In genomic region chr3:57998366-57999283, GRCh38 we compare ENCODE assay signal across 8 cellular contexts. TPM values are rescaled to one million over a fixed set of nuclear protein-coding genes. Genes with fewer than 3 reads are reported as not detected.
DNase-seq lines count a peak whose midpoint lies in the region; ATAC-seq, FAIRE-seq and TF ChIP-seq lines count a peak whose summit lies in the region.

No MANE protein-coding gene starts in this region.

- intact Hi-C loops in IMR-90 (cut with micrococcal nuclease): no loop called here
- intact Hi-C loops in mucosa of descending colon (cut with DNase I, micrococcal nuclease): no loop called here

- H2AFZ ChIP-seq in IMR-90 (replicated peaks; ENCODE audit: low read length, poor library complexity): peak overlapping the region; percentile 46
- H2AFZ ChIP-seq in astrocyte (ENCODE audit: low read depth, low read length): no peak overlapping the region

- FAIRE-seq in astrocyte (lab: Jason Lieb, UNC): no peak

- H3K18ac ChIP-seq in IMR-90 (ENCODE audit: low read depth, low read length): peak overlapping the region; percentile 50; the same call in 1 of the 2 replicates

- no peak overlapping the region for H3K27ac ChIP-seq in IMR-90 (ENCODE audit: insufficient read depth, low read length)
- H3K27ac ChIP-seq in astrocyte (ENCODE audit: low read depth, low read length): peak overlapping the region; percentile 65

- peak overlapping the region; percentile 75 for H3K27ac Mint-ChIP-seq in astrocyte (ENCODE audit: unreplicated experiment)

- peak overlapping the region; percentile 44 for H3K4ac ChIP-seq in IMR-90 (ENCODE audit: low read depth, low read length)

- TF ChIP-seq RAD21 in IMR-90 (IDR thresholded peaks at IDR 0.05; ENCODE audit: low read length): no peak

- ATAC-seq in GM18858 (IDR thresholded peaks at IDR 0.05; ENCODE audit: unreplicated experiment) (peak; percentile 76), IMR-90 (ENCODE audit: low read depth) (peak; percentile 69), mucosa of descending colon (peak; percentile 73)

- H2BK120ac ChIP-seq in IMR-90 (ENCODE audit: low read depth, low read length): peak overlapping the region; percentile 52; the same call in 1 of the 2 replicates

- H3K23ac ChIP-seq in IMR-90 (ENCODE audit: low read depth, low read length): no peak overlapping the region

- H3K36me3 ChIP-seq in IMR-90 (ENCODE audit: control insufficient read depth, insufficient read depth, low read length): no peaks in the 10 kb centered on the region
- H3K36me3 ChIP-seq in astrocyte (ENCODE audit: insufficient read depth, low read length): no peaks in the 10 kb centered on the region
- H3K36me3 ChIP-seq in mucosa of descending colon (ENCODE audit: low read depth): no peaks in the 10 kb centered on the region

- peaks cover 8% of the 10 kb centered on the region; the same call in 1 of the 2 replicates for H3K9me1 ChIP-seq in IMR-90 (ENCODE audit: insufficient read depth, low read length)

- peak overlapping the region; percentile 1; the same call in 1 of the 2 replicates for H3K4me3 ChIP-seq in IMR-90 (ENCODE audit: insufficient read depth, low read depth, low read length)
- H3K4me3 ChIP-seq in astrocyte (ENCODE audit: insufficient read depth, low read depth, low read length): no peak overlapping the region
- H3K4me3 ChIP-seq in mucosa of descending colon: no peak overlapping the region

- peak overlapping the region; percentile 40 for H3K4me3 Mint-ChIP-seq in astrocyte (ENCODE audit: unreplicated experiment)

- H3K56ac ChIP-seq in IMR-90 (ENCODE audit: extremely low read depth, insufficient read depth, low read length): no peak overlapping the region

- no peaks in the 10 kb centered on the region for H3K9me3 Mint-ChIP-seq in astrocyte (ENCODE audit: unreplicated experiment)

- H3K9me3 ChIP-seq in IMR-90 (ENCODE audit: control insufficient read depth, insufficient read depth, low read length) (no peaks in the 10 kb centered on the region), astrocyte (ENCODE audit: insufficient read depth, low read depth, low read length) (no peaks in the 10 kb centered on the region), mucosa of descending colon (no peaks in the 10 kb centered on the region)

- H2BK20ac ChIP-seq in IMR-90 (ENCODE audit: low read depth, low read length): peak overlapping the region; percentile 56; the same call in 1 of the 2 replicates

- no peaks in the 10 kb centered on the region for H3K79me1 ChIP-seq in IMR-90 (ENCODE audit: low read depth in 1 of 2, low read length in 2 of 2)

- H2AK5ac ChIP-seq in IMR-90 (ENCODE audit: low read depth, low read length): peak overlapping the region; percentile 33; the same call in 1 of the 2 replicates

- no peak for TF ChIP-seq POLR2A in IMR-90 (IDR thresholded peaks at IDR 0.05; ENCODE audit: low read depth, low read length)

- peaks cover 15% of the 10 kb centered on the region for H3K4me1 Mint-ChIP-seq in astrocyte (ENCODE audit: low read depth, unreplicated experiment)

- peak overlapping the region in 1 of 2 experiments; percentile 42; a peak in 1 of 4 replicates for H4K8ac ChIP-seq in IMR-90 (ENCODE audit: low read depth in 2 of 2, low read length in 2 of 2)

- H3K4me1 ChIP-seq in IMR-90 (ENCODE audit: control insufficient read depth, insufficient read depth, low read length) (peaks cover 4% of the 10 kb centered on the region), astrocyte (ENCODE audit: insufficient read depth, low read length) (peaks cover 17% of the 10 kb centered on the region), mucosa of descending colon (ENCODE audit: low read depth) (peaks cover 25% of the 10 kb centered on the region)

- H3K79me2 ChIP-seq in astrocyte (ENCODE audit: insufficient read depth, low read length): no peaks in the 10 kb centered on the region

- H4K20me1 ChIP-seq in IMR-90 (ENCODE audit: insufficient read depth, low read length) (no peaks in the 10 kb centered on the region), astrocyte (ENCODE audit: insufficient read depth, low read length) (no peaks in the 10 kb centered on the region)

- no peaks in the 10 kb centered on the region for H3K36me3 Mint-ChIP-seq in astrocyte (ENCODE audit: low read depth, unreplicated experiment)

- CTCF ChIA-PET in IMR-90 (lab: Yijun Ruan, JAX): interaction anchor here (0.7 to 1.4 kb wide), 2 partner anchors 9 to 10 kb away, joined by 3 read pairs; no protein-coding TSS in a partner anchor

- H2BK15ac ChIP-seq in IMR-90 (ENCODE audit: low read depth, low read length): peak overlapping the region; percentile 8; the same call in 2 of the 3 replicates

- 40% methylated on average over 1 of the region's 10 CpGs; no CpG with 5 or more reads in 1 of the 2 experiments for WGBS in IMR-90 (ENCODE audit: extremely low coverage in 2 of 2, insufficient read length in 1 of 2), 2 experiments

- 0 out of 2 replicates have a peak overlapping the region, but pooled peaks have one; percentile 11 for H3K14ac ChIP-seq in IMR-90 (replicated peaks; ENCODE audit: low read depth, low read length)

- H3K27me3 ChIP-seq in IMR-90 (ENCODE audit: control insufficient read depth, insufficient read depth, low read length): no peaks in the 10 kb centered on the region
- H3K27me3 ChIP-seq in astrocyte (ENCODE audit: insufficient read depth, low read length): no peaks in the 10 kb centered on the region

- H2BK5ac ChIP-seq in IMR-90 (ENCODE audit: low read depth, low read length, poor library complexity, severe bottlenecking): no peak overlapping the region

- POLR2A ChIA-PET in IMR-90 (lab: Charles Lee; ENCODE audit: unreplicated experiment): interaction anchor here (0.5 kb wide), 1 partner anchor 14 kb away, joined by 14 read pairs; no protein-coding TSS in a partner anchor

- H4K5ac ChIP-seq in IMR-90 (ENCODE audit: low read depth, low read length): no peak overlapping the region

- DNase-seq in IMR-90 (peak; percentile 81), astrocyte (ENCODE audit: low read depth) (peak; percentile 82), mucosa of descending colon (peak in 1 of 3 donors; percentile 63), SIG-M5 (lab: John Stamatoyannopoulos, UW) (no peak), NCI-H1417 treated with DMSO at 0.1 percent for 48 hours (lab: John Stamatoyannopoulos, UW) (no peak), NCI-H446 (lab: John Stamatoyannopoulos, UW) (no peak), NCI-H1092 treated with DMSO at 0.1 percent for 48 hours (lab: John Stamatoyannopoulos, UW) (no peak)

- no TSS peak for BruUV-seq in IMR-90 (replicated peaks; lab: Mats Ljungman, UMichigan)

- no peak overlapping the region for H2AK9ac ChIP-seq in IMR-90 (replicated peaks; ENCODE audit: low read depth, low read length, poor library complexity)

- H4K91ac ChIP-seq in IMR-90 (ENCODE audit: insufficient read depth, low read depth, low read length): peak overlapping the region; percentile 35

- no peaks in the 10 kb centered on the region for H3K27me3 Mint-ChIP-seq in astrocyte (ENCODE audit: low read depth, unreplicated experiment)

- H3K4me2 ChIP-seq in IMR-90 (ENCODE audit: low read depth, low read length) (peak overlapping the region; percentile 90), astrocyte (ENCODE audit: low read length) (peak overlapping the region; percentile 62)

- TF ChIP-seq CTCF in IMR-90 (conservative IDR thresholded peaks at IDR 0.05; ENCODE audit: low read depth, low read length) (no peak), astrocyte (IDR thresholded peaks at IDR 0.05; ENCODE audit: insufficient read depth, low read depth, low read length) (no peak), mucosa of descending colon (IDR thresholded peaks at IDR 0.05) (no peak)

- in situ Hi-C loops in IMR-90 (cut with MboI; ENCODE audit: low sequenced_read_pairs): no loop called here

- no peak overlapping the region for H3K9ac ChIP-seq in IMR-90 (ENCODE audit: low read depth, low read length)
- peak overlapping the region; percentile 52 for H3K9ac ChIP-seq in astrocyte (ENCODE audit: low read length)

- dilution Hi-C loops in IMR-90 (cut with HindIII; ENCODE audit: low sequenced_read_pairs, unreplicated experiment): no loop called here

TF ChIP-seq in IMR-90, 13 proteins besides CTCF, POLR2A, EP300 and RAD21 (continues in another document):
- TF ChIP-seq RFX5 (IDR thresholded peaks at IDR 0.05; ENCODE audit: low read depth, low read length): no peak
- TF ChIP-seq ELK1 (IDR thresholded peaks at IDR 0.05; ENCODE audit: borderline replicate concordance, low read depth, low read length): no peak
- no peak for TF ChIP-seq CEBPB (IDR thresholded peaks at IDR 0.05; ENCODE audit: low read depth, low read length)
- no peak for TF ChIP-seq MXI1 (IDR thresholded peaks at IDR 0.05; ENCODE audit: borderline replicate concordance, low read depth, low read length)
- no peak for TF ChIP-seq USF2 (IDR thresholded peaks at IDR 0.05; ENCODE audit: low read depth, low read length)
- no peak for TF ChIP-seq CHD1 (IDR thresholded peaks at IDR 0.05; ENCODE audit: low read depth, low read length)
- TF ChIP-seq SMC3 (IDR thresholded peaks at IDR 0.05; ENCODE audit: low read depth, low read length): no peak
- no peak for TF ChIP-seq MAZ (IDR thresholded peaks at IDR 0.05; ENCODE audit: borderline replicate concordance, low read depth, low read length)
- TF ChIP-seq FOS (IDR thresholded peaks at IDR 0.05; ENCODE audit: low read depth, low read length): peak; percentile 36; the same call in 1 of the 2 replicates
- peak; percentile 93 for TF ChIP-seq MAFK (IDR thresholded peaks at IDR 0.05; ENCODE audit: low read depth, low read length)
- no peak for TF ChIP-seq BHLHE40 (IDR thresholded peaks at IDR 0.05; ENCODE audit: low read depth, low read length)

RNA-seq across cellular contexts. Expression of gene FLNB, which starts 9.6 kb away (rescaled TPM):
- total RNA-seq in IMR-90 (2012; rRNA removed): 124 and 136 TPM in 2 replicates
- 78.0 and 81.4 TPM in 2 replicates for polyA plus RNA-seq in IMR-90 (2012; rRNA removed)
- polyA plus RNA-seq in IMR-90 (2012; cell fraction: cytosol; rRNA removed): 22.2 and 37.9 TPM in 2 replicates
- polyA plus RNA-seq in IMR-90 (2012; cell fraction: nucleus; rRNA removed; ENCODE audit: low replicate concordance): 338 and 411 TPM in 2 replicates
- 434 and 521 TPM in 2 replicates for total RNA-seq in astrocyte
- total RNA-seq in mucosa of descending colon: 100 to 1,000 TPM; 256 to 555 (median 357) TPM

Comparison
In these comparisons a context has a peak if more than half of its experiments do, and no peak if none do; other contexts are left out.
1. DNase-seq: peak in IMR-90 (single experiment) and astrocyte (single experiment); none in SIG-M5 (single experiment), NCI-H1417 treated with DMSO at 0.1 percent for 48 hours (single experiment), NCI-H446 (0 of 2) and NCI-H1092 treated with DMSO at 0.1 percent for 48 hours (single experiment).
2. Peak in every context shown above with its lines, with median percentiles within 50 percentile points of each other: ATAC-seq.